ENCODE assay signal across 13 cellular contexts in the genomic region with DNA sequence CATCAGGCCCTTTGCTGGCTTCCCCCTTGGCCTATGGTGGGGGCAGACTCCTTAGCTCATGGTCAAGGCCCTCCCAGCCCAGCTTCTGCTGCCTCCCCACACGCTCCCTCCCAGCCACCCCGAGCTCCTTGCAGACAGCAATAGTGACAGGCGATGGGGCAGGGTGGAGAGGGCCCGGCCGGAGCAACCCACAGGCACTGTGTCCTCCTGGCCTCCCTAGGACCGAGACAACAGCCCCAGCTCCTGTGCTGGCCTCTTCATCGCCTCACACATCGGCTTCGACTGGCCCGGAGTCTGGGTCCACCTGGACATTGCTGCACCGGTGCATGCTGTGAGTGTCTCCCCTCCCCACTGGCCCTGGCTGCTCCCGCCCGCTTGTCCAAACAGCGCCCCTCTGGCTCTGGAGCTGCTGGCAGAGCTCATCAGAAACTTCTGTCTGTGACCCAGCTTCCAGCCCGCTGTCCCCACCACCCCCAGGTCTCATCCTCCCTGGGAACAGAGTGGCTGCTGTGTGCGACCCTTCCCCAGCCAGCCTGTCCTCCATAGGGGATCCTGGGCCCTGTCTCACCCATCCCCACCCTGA. TPM values are rescaled to one million over a fixed set of nuclear protein-coding genes. Genes with fewer than 3 reads are reported as not detected.
DNase-seq lines count a peak whose midpoint lies in the region; ATAC-seq, FAIRE-seq and TF ChIP-seq lines count a peak whose summit lies in the region.
"Had no signal": no experiment of that assay in that cellular context is flagged by ENCODE, and none has a peak within 500 bp of the region (broad histone marks: within the 10 kb centered on the region; RNA-seq: fewer than 3 reads in every experiment).

No MANE protein-coding gene starts in this region.

- no peak overlapping the region for H3K4me3 ChIP-seq in Peyer's patch
- H3K4me3 ChIP-seq: ascending aorta had no signal

- DNase-seq in activated T-cell treated with anti-CD3 and anti-CD28 coated beads, Interleukin-2, amount 50 U/mL, for 1 hour = peak; percentile 10
- DNase-seq in activated T-cell treated with anti-CD3 and anti-CD28 coated beads for 4 hours = no peak
- peak; percentile 13 to 44 (median 37) for DNase-seq in Peyer's patch
- DNase-seq in hepatic stellate cell (ENCODE audit: low spot score) = peak; percentile 1
- DNase-seq in stimulated activated naive CD8-positive, alpha-beta T cell treated with anti-CD3 and anti-CD28 coated beads, Interleukin-15, Interleukin-2, amounts not matched to agents 100 U/mL and 50 U/mL, for 24 hours = peak; percentile 1
- DNase-seq in GF-D8 (lab: John Stamatoyannopoulos, UW) = no peak
- DNase-seq in occipital lobe (lab: John Stamatoyannopoulos, UW) = no peak
- DNase-seq in GM19239 (ENCODE audit: insufficient read length, low spot score) = no peak
- DNase-seq: NCI-H2171 treated with DMSO at 0.1 percent for 48 hours, nucleus accumbens, T-helper 17 cell had no signal

- no peak for TF ChIP-seq POLR2A in Peyer's patch (IDR thresholded peaks at IDR 0.05)

- no peaks in the 10 kb centered on the region for H3K27me3 ChIP-seq in Peyer's patch
- H3K27me3 ChIP-seq: ascending aorta had no signal

- no peaks in the 10 kb centered on the region for H3K4me1 ChIP-seq in Peyer's patch
- H3K4me1 ChIP-seq: ascending aorta had no signal

- H3K36me3 ChIP-seq in Peyer's patch = no peaks in the 10 kb centered on the region

- no peak for ATAC-seq in stimulated activated naive CD8-positive, alpha-beta T cell treated with anti-CD3 and anti-CD28 coated beads, Interleukin-15, Interleukin-2, amounts not matched to agents 100 U/mL and 50 U/mL, for 24 hours
- ATAC-seq: T-helper 17 cell had no signal

- TF ChIP-seq CTCF in Peyer's patch (IDR thresholded peaks at IDR 0.05) = no peak

- no peaks in the 10 kb centered on the region for H3K9me3 ChIP-seq in Peyer's patch
- H3K9me3 ChIP-seq: ascending aorta had no signal

- FAIRE-seq in GM19239 (lab: Jason Lieb, UNC) = no peak

- no peak overlapping the region for H3K27ac ChIP-seq in Peyer's patch
- H3K27ac ChIP-seq: ascending aorta, HL-60 had no signal

RNA-seq across cellular contexts. Expression of gene NPEPL1, which starts 21.8 kb away (rescaled TPM):
- 10 to 100 TPM; 36.3 to 80.4 (median 63.0) TPM for total RNA-seq in Peyer's patch
- total RNA-seq in occipital lobe = 7.5 TPM

Comparison
In these comparisons a context has a peak if more than half of its experiments do, and no peak if none do; other contexts are left out.
1. DNase-seq: peak in activated T-cell treated with anti-CD3 and anti-CD28 coated beads, Interleukin-2, amount 50 U/mL, for 1 hour (single experiment), Peyer's patch (3 of 3), hepatic stellate cell (single experiment) and stimulated activated naive CD8-positive, alpha-beta T cell treated with anti-CD3 and anti-CD28 coated beads, Interleukin-15, Interleukin-2, amounts not matched to agents 100 U/mL and 50 U/mL, for 24 hours (single experiment); none in activated T-cell treated with anti-CD3 and anti-CD28 coated beads for 4 hours (single experiment), GF-D8 (single experiment), occipital lobe (single experiment) and GM19239 (single experiment).